8 cellular contexts compared by ENCODE assay signal in genomic region chr12:47361389-47362031, GRCh38.
A peak's percentile ranks its signal among the peaks of the same experiment; 100 is the strongest.
DNase-seq lines count a peak whose midpoint lies in the region; ATAC-seq and TF ChIP-seq lines count a peak whose summit lies in the region.

No MANE protein-coding gene starts in this region.

- H4K20me1 ChIP-seq in H9 (ENCODE audit: control insufficient read depth, insufficient read depth, insufficient read length): no peaks in the 10 kb centered on the region

- intact Hi-C loops in thyroid gland (cut with DNase I): no loop called here

- H3K36me3 Mint-ChIP-seq in H9 (ENCODE audit: insufficient read depth in 1 of 3, low read depth in 3 of 3): no peaks in the 10 kb centered on the region

- no peak overlapping the region for H2BK20ac ChIP-seq in H9 (ENCODE audit: low read depth, low read length, poor library complexity, severe bottlenecking)

- H2BK12ac ChIP-seq in H9 (ENCODE audit: insufficient read length, low read depth, low read length): no peak overlapping the region

- no peak overlapping the region for H3K4me3 Mint-ChIP-seq in H9

- no peaks in the 10 kb centered on the region for H3K9me3 Mint-ChIP-seq in H9

- no peak overlapping the region for H4K91ac ChIP-seq in H9 (ENCODE audit: insufficient read length, low read depth, low read length)

- H2BK5ac ChIP-seq in H9 (ENCODE audit: insufficient read length, low read length): no peak overlapping the region

- TF ChIP-seq CTCF in GM10266 (IDR thresholded peaks at IDR 0.05; ENCODE audit: control insufficient read depth, insufficient read depth, low read depth, missing control alignments): peak; percentile 25
- no peak for TF ChIP-seq CTCF in H9 (conservative IDR thresholded peaks at IDR 0.05)
- no peak for TF ChIP-seq CTCF in thyroid gland (IDR thresholded peaks at IDR 0.05)

- H3K27ac Mint-ChIP-seq in H9: peak overlapping the region in 1 of 3 experiments; percentile 42; a peak in 1 of 7 replicates

- H3T11ph ChIP-seq in H9 (ENCODE audit: low read length): no peak overlapping the region

- peaks cover 2 to 3% of the 10 kb centered on the region in 2 experiments; a peak in 1 of 4 replicates for H3K4me1 Mint-ChIP-seq in H9

- H3K27ac ChIP-seq in H9 (ENCODE audit: insufficient read length, low read depth, low read length) (no peak overlapping the region), thyroid gland (peak overlapping the region in 2 of 3 donors; percentile 17 to 21)

- no peak overlapping the region for H3K14ac ChIP-seq in H9 (ENCODE audit: insufficient read depth, low read length)

- no peaks in the 10 kb centered on the region for H3K23me2 ChIP-seq in H9 (ENCODE audit: insufficient read length, low read depth, low read length, poor library complexity, severe bottlenecking)

- H3K18ac ChIP-seq in H9 (ENCODE audit: insufficient read length, low read depth, low read length): no peak overlapping the region

- WGBS in H9 (ENCODE audit: extremely low coverage, insufficient read length, low lambda C conversion rate): no CpG with 5 or more reads among the region's 7 CpGs
- 76 to 83% methylated on average over 7 of the region's 7 CpGs for WGBS in thyroid gland, 2 donors

- H3K36me3 ChIP-seq in thyroid gland: no peaks in the 10 kb centered on the region

- H3K4me3 ChIP-seq in thyroid gland (replicated peaks in 1 of 3): no peak overlapping the region

- no peaks in the 10 kb centered on the region for H3K27me3 ChIP-seq in H9 (ENCODE audit: insufficient read depth, low read length)
- H3K27me3 ChIP-seq in thyroid gland: no peaks in the 10 kb centered on the region

- DNase-seq in GM10266 (ENCODE audit: extremely low spot score) (peak; percentile 22), H9 (peak; percentile 39), NCI-H69 (lab: John Stamatoyannopoulos, UW) (peak; percentile 16), left kidney (ENCODE audit: low read depth, low spot score) (peak; percentile 56), thyroid gland (no peak), hypothalamus (lab: John Stamatoyannopoulos, UW) (no peak)
- DNase-seq in activated effector memory CD4-positive, alpha-beta T cell treated with Interleukin-2 at 50 U/mL for 16 hours: peak; percentile 22

- H3K4me1 ChIP-seq in H9 (ENCODE audit: insufficient read depth, low read length) (no peaks in the 10 kb centered on the region), thyroid gland (no peaks in the 10 kb centered on the region)

- no peak for ATAC-seq in GM18858 (IDR thresholded peaks at IDR 0.05; ENCODE audit: unreplicated experiment)

- H3K79me1 ChIP-seq in H9 (ENCODE audit: insufficient read depth, low read depth, low read length, poor library complexity, severe bottlenecking): no peaks in the 10 kb centered on the region

- H3K27me3 Mint-ChIP-seq in H9 (ENCODE audit: low read depth): no peaks in the 10 kb centered on the region

- no peak overlapping the region for H3K4me2 ChIP-seq in H9 (ENCODE audit: insufficient read depth, insufficient read length, low read length)

- no peak overlapping the region for H2BK15ac ChIP-seq in H9 (ENCODE audit: low read depth, low read length)

- no peak overlapping the region for H4K8ac ChIP-seq in H9 (replicated peaks; ENCODE audit: insufficient read length, low read depth, low read length)

- no peak overlapping the region for H3K9ac ChIP-seq in H9 (ENCODE audit: extremely low read depth, insufficient read length, low read length)

- TF ChIP-seq POLR2A in thyroid gland (IDR thresholded peaks at IDR 0.05): no peak

- H3K4ac ChIP-seq in H9 (ENCODE audit: low read depth, low read length): no peak overlapping the region

- H4K5ac ChIP-seq in H9 (ENCODE audit: insufficient read length, low read depth, low read length): no peak overlapping the region

- no peaks in the 10 kb centered on the region for H3K79me2 ChIP-seq in H9 (ENCODE audit: insufficient read depth, low read length)

- H3K9me3 ChIP-seq in H9 (ENCODE audit: control insufficient read depth, low read depth, low read length): no peaks in the 10 kb centered on the region
- no peaks in the 10 kb centered on the region for H3K9me3 ChIP-seq in thyroid gland

- H2AK5ac ChIP-seq in H9 (ENCODE audit: insufficient read length, low read length): no peak overlapping the region

- no peak overlapping the region for H2BK120ac ChIP-seq in H9 (ENCODE audit: low read depth, low read length, poor library complexity, severe bottlenecking)

- H2AFZ ChIP-seq in H9 (ENCODE audit: low read length): no peak overlapping the region

- H3K56ac ChIP-seq in H9 (ENCODE audit: insufficient read length, low read depth, low read length): no peak overlapping the region

- no peak overlapping the region for H3K23ac ChIP-seq in H9 (ENCODE audit: insufficient read length, low read depth, low read length)

Comparison
In these comparisons a context has a peak if more than half of its experiments do, and no peak if none do; other contexts are left out.
1. DNase-seq: peak in GM10266 (single experiment), H9 (single experiment), NCI-H69 (single experiment), activated effector memory CD4-positive, alpha-beta T cell treated with Interleukin-2 at 50 U/mL for 16 hours (single experiment) and left kidney (single experiment); none in thyroid gland (0 of 2) and hypothalamus (0 of 51).